Comparison of ENCODE assay signal across 8 cellular contexts in genomic region chr11:65429069-65429681, GRCh38. TPM values are rescaled to one million over a fixed set of nuclear protein-coding genes. Genes with fewer than 3 reads are reported as not detected.
DNase-seq lines count a peak whose midpoint lies in the region; ATAC-seq and TF ChIP-seq lines count a peak whose summit lies in the region.

No MANE protein-coding gene starts in this region.

- CTCF ChIA-PET in PC-3 (lab: Charles Lee): no interaction called here

- peak overlapping the region; percentile 97; the same call in 1 of the 2 replicates for H3K4me2 ChIP-seq in PC-3 (ENCODE audit: low read length)
- peak overlapping the region; percentile 19 for H3K4me2 ChIP-seq in mesenchymal stem cell (ENCODE audit: low read length, poor library complexity, severe bottlenecking)

- peaks cover 92% of the 10 kb centered on the region for H3K79me2 ChIP-seq in PC-3 (ENCODE audit: low read length)

- H2BK120ac ChIP-seq in mesenchymal stem cell (ENCODE audit: low read depth, low read length): no peak overlapping the region

- H3K36me3 ChIP-seq in PC-3 (ENCODE audit: low read depth, low read length): peaks cover 27% of the 10 kb centered on the region
- no peaks in the 10 kb centered on the region for H3K36me3 ChIP-seq in breast epithelium
- H3K36me3 ChIP-seq in mesenchymal stem cell (ENCODE audit: control insufficient read depth in 1 of 2, insufficient read depth in 2 of 2, low read depth in 1 of 2, low read length in 2 of 2): peaks cover 8 to 96% of the 10 kb centered on the region in 2 experiments

- H3K14ac ChIP-seq in mesenchymal stem cell (ENCODE audit: low read length in 2 of 2): peak overlapping the region in 1 of 2 experiments; percentile 6

- POLR2A ChIA-PET in PC-3 (lab: Charles Lee; ENCODE audit: unreplicated experiment): interaction anchor here (0.9 kb wide), 1 partner anchor 78 kb away, joined by 4 read pairs; no protein-coding TSS in a partner anchor

- no peak overlapping the region for H2BK15ac ChIP-seq in mesenchymal stem cell (ENCODE audit: low read depth, poor library complexity, severe bottlenecking)

- peak; percentile 70 for TF ChIP-seq POLR2A in breast epithelium (IDR thresholded peaks at IDR 0.05)

- no peaks in the 10 kb centered on the region for H3K9me2 ChIP-seq in PC-3 (replicated peaks; ENCODE audit: low read length)

- no peaks in the 10 kb centered on the region for H3K79me1 ChIP-seq in mesenchymal stem cell (replicated peaks; ENCODE audit: low read length, poor library complexity, severe bottlenecking)

- no peak overlapping the region for H2BK5ac ChIP-seq in mesenchymal stem cell (ENCODE audit: low read depth, low read length, poor library complexity, severe bottlenecking)

- H3K4me1 ChIP-seq in PC-3 (ENCODE audit: insufficient read depth, low read length) (peaks cover 22% of the 10 kb centered on the region), breast epithelium (peaks cover 0 to 4% of the 10 kb centered on the region in 2 donors), mesenchymal stem cell (ENCODE audit: control insufficient read depth, insufficient read depth, low read depth, low read length) (peaks cover 2% of the 10 kb centered on the region)

- H3K27me3 ChIP-seq in PC-3 (ENCODE audit: low read length): no peaks in the 10 kb centered on the region
- H3K27me3 ChIP-seq in breast epithelium: no peaks in the 10 kb centered on the region
- H3K27me3 ChIP-seq in mesenchymal stem cell (ENCODE audit: control insufficient read depth in 1 of 2, insufficient read depth in 1 of 2, low read length in 2 of 2): no peaks in the 10 kb centered on the region

- H2AFZ ChIP-seq in PC-3 (ENCODE audit: low read length): no peak overlapping the region
- no peak overlapping the region for H2AFZ ChIP-seq in mesenchymal stem cell (ENCODE audit: low read depth, low read length)

- H3K18ac ChIP-seq in mesenchymal stem cell (ENCODE audit: low read depth in 1 of 2, low read length in 2 of 2): peak overlapping the region in 1 of 2 experiments; percentile 40

- H2BK12ac ChIP-seq in mesenchymal stem cell (ENCODE audit: low read length in 2 of 2): no peak overlapping the region

- H4K91ac ChIP-seq in mesenchymal stem cell (ENCODE audit: low read length): no peak overlapping the region

- peaks cover 71% of the 10 kb centered on the region for H4K20me1 ChIP-seq in PC-3 (ENCODE audit: low read length)

- no peak overlapping the region for H4K8ac ChIP-seq in mesenchymal stem cell (ENCODE audit: low read length)

- no TSS peak for BruUV-seq in PC-3 (replicated peaks; lab: Mats Ljungman, UMichigan)

- intact Hi-C loops in PC-3 (cut with micrococcal nuclease) (no loop called here), breast epithelium (cut with DNase I; ENCODE audit: low total_unique reads) (no loop called here)

- no peak overlapping the region for H3K23ac ChIP-seq in mesenchymal stem cell (ENCODE audit: low read length in 2 of 2)

- TF ChIP-seq CTCF in GM12864 (IDR thresholded peaks at IDR 0.05; ENCODE audit: low read depth, low read length, missing control alignments) (no peak), PC-3 (conservative IDR thresholded peaks at IDR 0.05; ENCODE audit: low read depth, low read length) (no peak), breast epithelium (IDR thresholded peaks at IDR 0.05) (peak in 1 of 3 donors; percentile 27)

- ATAC-seq in PC-3 (no peak), HG03354 (IDR thresholded peaks at IDR 0.05; ENCODE audit: poor library complexity, severe bottlenecking, unreplicated experiment) (no peak), GM21529 (IDR thresholded peaks at IDR 0.05; ENCODE audit: unreplicated experiment) (no peak)

- peaks cover 82% of the 10 kb centered on the region for H3F3A ChIP-seq in PC-3 (ENCODE audit: low read length, unreplicated experiment)

- H2AK5ac ChIP-seq in mesenchymal stem cell (ENCODE audit: low read length, severe bottlenecking): no peak overlapping the region

- H3K9me3 ChIP-seq in PC-3 (ENCODE audit: low read length): no peaks in the 10 kb centered on the region
- no peaks in the 10 kb centered on the region for H3K9me3 ChIP-seq in breast epithelium
- H3K9me3 ChIP-seq in mesenchymal stem cell (ENCODE audit: control insufficient read depth, low read length): no peaks in the 10 kb centered on the region

- DNase-seq in GM12864 (ENCODE audit: low read depth): no peak
- DNase-seq in PC-3: peak; percentile 38
- peak in 1 of 2 donors; percentile 49 for DNase-seq in breast epithelium (ENCODE audit: low spot score in 2 of 2)
- peak; percentile 90 for DNase-seq in mesenchymal stem cell
- DNase-seq in foreskin melanocyte: no peak
- no peak for DNase-seq in islet precursor cell

- H3K4ac ChIP-seq in mesenchymal stem cell (ENCODE audit: low read depth in 1 of 2, low read length in 2 of 2): no peak overlapping the region

- 48% methylated on average over 4 of the region's 9 CpGs for WGBS in mesenchymal stem cell

- no peak overlapping the region for H3K9ac ChIP-seq in PC-3 (ENCODE audit: low read length)
- H3K9ac ChIP-seq in mesenchymal stem cell (ENCODE audit: low read length): peak overlapping the region; percentile 99

- peak overlapping the region; percentile 51 for H3K4me3 ChIP-seq in GM12864 (ENCODE audit: low read depth, low read length)
- no peak overlapping the region for H3K4me3 ChIP-seq in PC-3 (ENCODE audit: low read length)
- peak overlapping the region; percentile 93 to 96 (median 95) for H3K4me3 ChIP-seq in breast epithelium
- H3K4me3 ChIP-seq in mesenchymal stem cell (ENCODE audit: insufficient read depth in 1 of 2, low read depth in 1 of 2, low read length in 2 of 2): peak overlapping the region in 1 of 2 experiments; percentile 92

- H3K27ac ChIP-seq in PC-3 (ENCODE audit: low read length) (0 out of 2 replicates have a peak overlapping the region, but pooled peaks have one; percentile 2), breast epithelium (peak overlapping the region; percentile 100), mesenchymal stem cell (ENCODE audit: low read length, poor library complexity, severe bottlenecking) (peak overlapping the region; percentile 74)

RNA-seq across cellular contexts. Expression of gene NEAT1, which starts 6.6 kb away (rescaled TPM):
- total RNA-seq in PC-3 (2014; rRNA removed): 47.9 and 96.6 TPM in 2 replicates
- total RNA-seq in breast epithelium: 100 to 1,000 TPM; 323 to 391 (median 351) TPM
- 51.2 TPM for polyA plus RNA-seq in mesenchymal stem cell (2013, experiment 1 of 2)
- 44.5 TPM for polyA plus RNA-seq in mesenchymal stem cell (2013, experiment 2 of 2)

RNA-seq across cellular contexts. Expression of gene FRMD8, which starts 42.7 kb away (rescaled TPM):
- total RNA-seq in PC-3 (2014; rRNA removed): 68.3 and 93.2 TPM in 2 replicates
- total RNA-seq in breast epithelium: 10 to 100 TPM; 22.9 to 57.0 (median 49.0) TPM
- 24.6 TPM for polyA plus RNA-seq in mesenchymal stem cell (2013, experiment 1 of 2)
- polyA plus RNA-seq in mesenchymal stem cell (2013, experiment 2 of 2): 25.1 TPM

RNA-seq across cellular contexts. Expression of gene SLC25A45, which starts 46.7 kb away (rescaled TPM):
- total RNA-seq in PC-3 (2014; rRNA removed): 12.7 and 13.1 TPM in 2 replicates
- 1 to 10 TPM; 5.4 to 9.1 (median 6.6) TPM for total RNA-seq in breast epithelium
- 2.2 TPM for polyA plus RNA-seq in mesenchymal stem cell (2013, experiment 1 of 2)
- polyA plus RNA-seq in mesenchymal stem cell (2013, experiment 2 of 2): 1.9 TPM

Comparison
In these comparisons a context has a peak if more than half of its experiments do, and no peak if none do; other contexts are left out.
1. DNase-seq: peak in PC-3 (single experiment) and mesenchymal stem cell (single experiment); none in GM12864 (single experiment), foreskin melanocyte (single experiment) and islet precursor cell (single experiment).
2. H3K27ac ChIP-seq: peak in every context shown above with its lines; median percentile 100 in breast epithelium; 74 in mesenchymal stem cell; 2 in PC-3.